Comparison of ENCODE assay signal across 1 cellular context in the genomic region with DNA sequence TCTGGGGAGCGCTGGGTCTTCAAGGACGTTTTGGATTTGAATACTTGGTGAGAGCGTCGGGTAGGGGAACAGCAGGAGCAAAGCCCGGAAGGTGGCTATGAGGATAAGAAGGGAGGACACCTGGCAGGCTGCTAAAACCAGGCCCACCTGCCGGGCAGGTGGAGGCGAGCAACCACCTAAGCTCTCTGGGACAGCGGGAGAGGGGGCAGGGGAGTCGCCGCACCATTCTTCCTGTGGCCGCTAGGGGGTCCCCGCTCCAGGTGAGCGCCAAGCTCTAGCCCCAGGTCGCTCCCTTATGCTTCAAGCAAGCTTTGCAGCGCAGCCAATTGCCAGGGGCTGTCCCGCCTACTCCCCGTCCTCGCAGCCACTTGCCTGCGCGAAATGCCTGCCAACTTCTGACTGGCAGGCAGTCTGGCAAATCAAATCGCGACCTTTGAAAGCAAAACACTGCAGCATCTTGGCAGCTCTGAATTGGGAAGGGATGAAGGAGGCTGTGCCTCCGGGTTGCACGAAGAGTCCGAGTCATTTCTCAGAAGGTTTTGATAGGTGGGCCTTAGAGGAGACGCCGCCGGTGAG.
A peak's percentile ranks its signal among the peaks of the same experiment; 100 is the strongest.
TF ChIP-seq lines count a peak whose summit lies in the region.

A gene (plus strand): TSS at position 469 of the 576 bp plus-strand sequence. CDS start 3,746 bp downstream, outside the sequence.

TF ChIP-seq in GM23338, 12 proteins besides CTCF, POLR2A, EP300 and RAD21 (continued from another document):
- TF ChIP-seq, protein P1, sequence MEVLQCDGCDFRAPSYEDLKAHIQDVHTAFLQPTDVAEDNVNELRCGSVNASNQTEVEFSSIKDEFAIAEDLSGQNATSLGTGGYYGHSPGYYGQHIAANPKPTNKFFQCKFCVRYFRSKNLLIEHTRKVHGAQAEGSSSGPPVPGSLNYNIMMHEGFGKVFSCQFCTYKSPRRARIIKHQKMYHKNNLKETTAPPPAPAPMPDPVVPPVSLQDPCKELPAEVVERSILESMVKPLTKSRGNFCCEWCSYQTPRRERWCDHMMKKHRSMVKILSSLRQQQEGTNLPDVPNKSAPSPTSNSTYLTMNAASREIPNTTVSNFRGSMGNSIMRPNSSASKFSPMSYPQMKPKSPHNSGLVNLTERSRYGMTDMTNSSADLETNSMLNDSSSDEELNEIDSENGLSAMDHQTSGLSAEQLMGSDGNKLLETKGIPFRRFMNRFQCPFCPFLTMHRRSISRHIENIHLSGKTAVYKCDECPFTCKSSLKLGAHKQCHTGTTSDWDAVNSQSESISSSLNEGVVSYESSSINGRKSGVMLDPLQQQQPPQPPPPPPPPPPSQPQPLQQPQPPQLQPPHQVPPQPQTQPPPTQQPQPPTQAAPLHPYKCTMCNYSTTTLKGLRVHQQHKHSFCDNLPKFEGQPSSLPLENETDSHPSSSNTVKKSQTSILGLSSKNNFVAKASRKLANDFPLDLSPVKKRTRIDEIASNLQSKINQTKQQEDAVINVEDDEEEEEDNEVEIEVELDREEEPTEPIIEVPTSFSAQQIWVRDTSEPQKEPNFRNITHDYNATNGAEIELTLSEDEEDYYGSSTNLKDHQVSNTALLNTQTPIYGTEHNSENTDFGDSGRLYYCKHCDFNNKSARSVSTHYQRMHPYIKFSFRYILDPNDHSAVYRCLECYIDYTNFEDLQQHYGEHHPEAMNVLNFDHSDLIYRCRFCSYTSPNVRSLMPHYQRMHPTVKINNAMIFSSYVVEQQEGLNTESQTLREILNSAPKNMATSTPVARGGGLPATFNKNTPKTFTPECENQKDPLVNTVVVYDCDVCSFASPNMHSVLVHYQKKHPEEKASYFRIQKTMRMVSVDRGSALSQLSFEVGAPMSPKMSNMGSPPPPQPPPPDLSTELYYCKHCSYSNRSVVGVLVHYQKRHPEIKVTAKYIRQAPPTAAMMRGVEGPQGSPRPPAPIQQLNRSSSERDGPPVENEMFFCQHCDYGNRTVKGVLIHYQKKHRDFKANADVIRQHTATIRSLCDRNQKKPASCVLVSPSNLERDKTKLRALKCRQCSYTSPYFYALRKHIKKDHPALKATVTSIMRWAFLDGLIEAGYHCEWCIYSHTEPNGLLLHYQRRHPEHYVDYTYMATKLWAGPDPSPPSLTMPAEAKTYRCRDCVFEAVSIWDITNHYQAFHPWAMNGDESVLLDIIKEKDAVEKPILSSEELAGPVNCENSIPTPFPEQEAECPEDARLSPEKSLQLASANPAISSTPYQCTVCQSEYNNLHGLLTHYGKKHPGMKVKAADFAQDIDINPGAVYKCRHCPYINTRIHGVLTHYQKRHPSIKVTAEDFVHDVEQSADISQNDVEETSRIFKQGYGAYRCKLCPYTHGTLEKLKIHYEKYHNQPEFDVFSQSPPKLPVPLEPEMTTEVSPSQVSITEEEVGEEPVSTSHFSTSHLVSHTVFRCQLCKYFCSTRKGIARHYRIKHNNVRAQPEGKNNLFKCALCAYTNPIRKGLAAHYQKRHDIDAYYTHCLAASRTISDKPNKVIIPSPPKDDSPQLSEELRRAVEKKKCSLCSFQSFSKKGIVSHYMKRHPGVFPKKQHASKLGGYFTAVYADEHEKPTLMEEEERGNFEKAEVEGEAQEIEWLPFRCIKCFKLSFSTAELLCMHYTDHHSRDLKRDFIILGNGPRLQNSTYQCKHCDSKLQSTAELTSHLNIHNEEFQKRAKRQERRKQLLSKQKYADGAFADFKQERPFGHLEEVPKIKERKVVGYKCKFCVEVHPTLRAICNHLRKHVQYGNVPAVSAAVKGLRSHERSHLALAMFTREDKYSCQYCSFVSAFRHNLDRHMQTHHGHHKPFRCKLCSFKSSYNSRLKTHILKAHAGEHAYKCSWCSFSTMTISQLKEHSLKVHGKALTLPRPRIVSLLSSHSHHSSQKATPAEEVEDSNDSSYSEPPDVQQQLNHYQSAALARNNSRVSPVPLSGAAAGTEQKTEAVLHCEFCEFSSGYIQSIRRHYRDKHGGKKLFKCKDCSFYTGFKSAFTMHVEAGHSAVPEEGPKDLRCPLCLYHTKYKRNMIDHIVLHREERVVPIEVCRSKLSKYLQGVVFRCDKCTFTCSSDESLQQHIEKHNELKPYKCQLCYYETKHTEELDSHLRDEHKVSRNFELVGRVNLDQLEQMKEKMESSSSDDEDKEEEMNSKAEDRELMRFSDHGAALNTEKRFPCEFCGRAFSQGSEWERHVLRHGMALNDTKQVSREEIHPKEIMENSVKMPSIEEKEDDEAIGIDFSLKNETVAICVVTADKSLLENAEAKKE (CRISPR knock-in tag; IDR thresholded peaks at IDR 0.05): peak; percentile 46; the same call in 1 of the 2 replicates
TF ChIP-seq in GM23338: peak in this region for 4.
